ENCODE assay signal across 13 cellular contexts in the genomic region with DNA sequence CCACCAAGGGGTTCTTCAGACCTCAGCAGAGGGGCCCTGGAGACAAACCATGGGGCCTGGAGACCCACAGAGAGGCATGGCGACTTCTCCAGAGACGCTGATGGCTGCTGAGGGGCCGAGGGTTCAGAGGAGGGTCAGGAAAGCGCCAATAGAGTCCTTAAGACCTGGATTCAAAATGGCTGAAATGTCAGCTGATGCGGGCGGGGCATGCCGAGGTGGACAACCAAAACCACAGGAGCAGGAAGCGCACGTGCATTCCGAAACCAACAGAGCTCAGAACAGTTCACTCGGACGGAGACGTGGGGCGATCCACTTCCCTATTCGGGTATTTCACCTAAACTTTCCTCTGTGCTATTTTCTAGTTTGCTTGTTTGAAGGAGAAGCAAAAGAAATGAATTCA.
DNase-seq lines count a peak whose midpoint lies in the region; ATAC-seq, FAIRE-seq and TF ChIP-seq lines count a peak whose summit lies in the region.
"Had no signal": no experiment of that assay in that cellular context is flagged by ENCODE, and none has a peak within 500 bp of the region (broad histone marks: within the 10 kb centered on the region; RNA-seq: fewer than 3 reads in every experiment).

No MANE protein-coding gene starts in this region.

- FAIRE-seq in GM19239 (lab: Jason Lieb, UNC), result peak; percentile 88
- no peak for FAIRE-seq in HTR-8/SVneo (lab: Jason Lieb, UNC)
- FAIRE-seq: endometrium had no signal

- ATAC-seq in HG02973 (IDR thresholded peaks at IDR 0.05; ENCODE audit: unreplicated experiment), result peak; percentile 90
- ATAC-seq: T-cell had no signal

- DNase-seq in GM10248 (ENCODE audit: extremely low spot score) (peak; percentile 49), GM19239 (ENCODE audit: insufficient read length, low spot score) (peak; percentile 48), NOMO-1 treated with dmso at 0.1 percent for 144 hours (lab: John Stamatoyannopoulos, UW; ENCODE audit: unreplicated experiment) (peak; percentile 86), DMS79 treated with DMSO at 0.1 percent for 48 hours (lab: John Stamatoyannopoulos, UW) (no peak), HCEC 1CT (no peak), SW 1271 (lab: John Stamatoyannopoulos, UW) (no peak), HTR-8/SVneo (ENCODE audit: insufficient read length, low spot score) (no peak)
- DNase-seq: activated naive CD4-positive, alpha-beta T cell; H9; NCI-H1694 had no signal

- no peak for TF ChIP-seq CTCF in GM10248 (IDR thresholded peaks at IDR 0.05; ENCODE audit: control extremely low read depth, extremely low read depth, low read depth, missing control alignments)

- CTCF ChIA-PET in GM10248 (lab: Yijun Ruan, JAX), result interaction anchor here (0.6 to 7.7 kb wide), 4 partner anchors 15 to 598 kb away, joined by 3 to 180 read pairs (median 3); no protein-coding TSS in a partner anchor

- POLR2A ChIA-PET in GM10248 (lab: Yijun Ruan, JAX), result no interaction called here

Comparison
In these comparisons a context has a peak if more than half of its experiments do, and no peak if none do; other contexts are left out.
1. DNase-seq: peak in GM10248 (single experiment), GM19239 (single experiment) and NOMO-1 treated with dmso at 0.1 percent for 144 hours (single experiment); none in DMS79 treated with DMSO at 0.1 percent for 48 hours (single experiment), HCEC 1CT (single experiment), SW 1271 (0 of 2) and HTR-8/SVneo (single experiment).